In the genomic region with DNA sequence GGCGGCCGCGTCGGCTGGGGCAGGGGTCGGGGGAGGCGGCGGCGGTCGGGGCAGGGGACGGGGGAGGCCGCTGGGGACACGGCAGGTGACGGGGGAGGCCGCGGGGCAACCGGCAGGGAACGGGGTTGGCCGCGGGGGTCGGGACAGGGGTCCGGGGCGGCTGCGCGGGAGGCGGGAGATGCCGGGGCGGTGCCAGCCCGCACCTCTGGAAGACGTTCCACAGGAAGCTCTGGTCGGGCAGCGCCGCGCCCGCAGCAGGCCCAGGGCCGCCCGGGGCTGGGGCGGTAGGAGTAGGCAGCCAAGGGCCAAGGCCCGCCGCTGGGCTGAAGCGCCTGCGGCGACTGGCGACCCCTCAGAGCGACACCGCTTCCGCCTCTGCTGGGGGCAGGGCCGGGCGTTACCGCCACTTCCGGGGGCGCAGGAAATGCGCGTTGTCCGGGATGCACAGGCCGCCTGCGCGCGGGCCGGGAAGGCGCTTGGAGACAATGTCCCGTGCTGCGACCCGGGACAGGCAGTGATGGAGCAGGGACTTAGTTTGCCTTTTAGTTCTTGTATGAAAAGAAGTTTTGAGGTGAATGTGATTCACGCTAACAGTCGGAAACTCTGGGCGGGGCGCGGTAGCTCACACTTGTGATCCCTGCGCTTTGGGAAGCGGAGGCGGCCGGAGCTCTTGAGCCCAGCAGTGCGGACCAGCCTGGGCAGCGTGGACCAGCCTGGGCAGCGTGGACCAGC, we compare ENCODE assay signal across 8 cellular contexts.
DNase-seq lines count a peak whose midpoint lies in the region; ATAC-seq and TF ChIP-seq lines count a peak whose summit lies in the region.

No MANE protein-coding gene starts in this region.

- TF ChIP-seq CTCF in KMS-11 (conservative IDR thresholded peaks at IDR 0.05; ENCODE audit: low read depth, low read length) (no peak), osteoblast (IDR thresholded peaks at IDR 0.05; ENCODE audit: extremely low read depth, low read depth, low read length) (no peak), thoracic aorta (IDR thresholded peaks at IDR 0.05) (no peak)

- no peak overlapping the region for H3K27ac ChIP-seq in KMS-11
- no peak overlapping the region for H3K27ac ChIP-seq in osteoblast (ENCODE audit: low read depth, low read length)
- peak overlapping the region; percentile 48 to 65 for H3K27ac ChIP-seq in thoracic aorta

- H3K79me2 ChIP-seq in KMS-11 (ENCODE audit: insufficient read depth, low read depth) (no peaks in the 10 kb centered on the region), osteoblast (ENCODE audit: insufficient read depth, low read length) (no peaks in the 10 kb centered on the region)

- H3K9ac ChIP-seq in KMS-11 = peak overlapping the region; percentile 69

- H3K4me1 ChIP-seq in KMS-11 (ENCODE audit: low read depth, poor library complexity, severe bottlenecking) (no peaks in the 10 kb centered on the region), osteoblast (ENCODE audit: insufficient read depth, low read length) (no peaks in the 10 kb centered on the region), thoracic aorta (ENCODE audit: control insufficient read depth in 1 of 2, low read depth in 2 of 2) (peaks cover 0 to 7% of the 10 kb centered on the region in 2 donors)

- H4K20me1 ChIP-seq in KMS-11 (ENCODE audit: insufficient read depth) (no peaks in the 10 kb centered on the region), osteoblast (ENCODE audit: insufficient read depth, low read length) (no peaks in the 10 kb centered on the region)

- intact Hi-C loops in head of caudate nucleus (cut with DNase I) = no loop called here

- DNase-seq in DMS79 (lab: John Stamatoyannopoulos, UW) = peak; percentile 27
- peak; percentile 41 for DNase-seq in SIG-M5 (lab: John Stamatoyannopoulos, UW)
- DNase-seq in activated naive CD4-positive, alpha-beta T cell treated with anti-CD3 and anti-CD28 coated beads, Interleukin-2, amount 50 U/mL, for 16 hours = peak; percentile 72
- peak; percentile 48 to 93 (median 83) for DNase-seq in head of caudate nucleus
- DNase-seq in osteoblast (ENCODE audit: insufficient read length, low spot score, missing footprints) = peak; percentile 94
- no peak for DNase-seq in thoracic aorta (ENCODE audit: low spot score)

- H3K4me3 ChIP-seq in KMS-11 (IDR thresholded peaks at IDR 0.05; ENCODE audit: insufficient read depth, low read depth, low read length) (no peak overlapping the region), osteoblast (ENCODE audit: insufficient read depth, low read length) (peak overlapping the region; percentile 77), thoracic aorta (peak overlapping the region; percentile 73)

- H3K9me3 ChIP-seq in osteoblast (ENCODE audit: low read depth, low read length) (no peaks in the 10 kb centered on the region), thoracic aorta (no peaks in the 10 kb centered on the region)

- H3K27me3 ChIP-seq in KMS-11 (ENCODE audit: insufficient read depth, low read depth) (no peaks in the 10 kb centered on the region), osteoblast (ENCODE audit: insufficient read depth, low read length) (peaks cover 3% of the 10 kb centered on the region), thoracic aorta (replicated peaks; ENCODE audit: insufficient read depth) (no peaks in the 10 kb centered on the region)

- H3K4me2 ChIP-seq in KMS-11 (peak overlapping the region; percentile 47), osteoblast (ENCODE audit: insufficient read depth, low read length) (peak overlapping the region; percentile 87)

- peak overlapping the region; percentile 87 for H2AFZ ChIP-seq in KMS-11 (ENCODE audit: low read depth)
- peak overlapping the region; percentile 89 for H2AFZ ChIP-seq in osteoblast (ENCODE audit: low read length)

- H3K36me3 ChIP-seq in KMS-11 (ENCODE audit: insufficient read depth) = no peaks in the 10 kb centered on the region
- no peaks in the 10 kb centered on the region for H3K36me3 ChIP-seq in osteoblast (ENCODE audit: insufficient read depth, low read length)
- peaks cover 3% of the 10 kb centered on the region for H3K36me3 ChIP-seq in thoracic aorta

- ATAC-seq in GM21619 (IDR thresholded peaks at IDR 0.05; ENCODE audit: unreplicated experiment) (peak; percentile 97), thoracic aorta (ENCODE audit: insufficient number of reproducible peaks, low FRiP score, low read depth) (peak; percentile 65)

Comparison
In these comparisons a context has a peak if more than half of its experiments do, and no peak if none do; other contexts are left out.
1. H3K27ac ChIP-seq: peak in thoracic aorta (2 of 2); none in KMS-11 (single experiment) and osteoblast (single experiment).